In genomic region chrX:71629467-71629866, GRCh38 we compare ENCODE assay signal across 18 cellular contexts. TPM values are rescaled to one million over a fixed set of nuclear protein-coding genes. Genes with fewer than 3 reads are reported as not detected.
A peak's percentile ranks its signal among the peaks of the same experiment; 100 is the strongest.
DNase-seq lines count a peak whose midpoint lies in the region; ATAC-seq, FAIRE-seq and TF ChIP-seq lines count a peak whose summit lies in the region.
"Had no signal": no experiment of that assay in that cellular context is flagged by ENCODE, and none has a peak within 500 bp of the region (broad histone marks: within the 10 kb centered on the region; RNA-seq: fewer than 3 reads in every experiment).

No MANE protein-coding gene starts in this region.

- H3K4me3 ChIP-seq in brain microvascular endothelial cell (ENCODE audit: low read depth, low read length) (no peak overlapping the region), prostate gland (no peak overlapping the region)

- H3K4me1 Mint-ChIP-seq in activated B cell treated with CpG ODN at 0.5 μM for 24 hours: peaks cover 31% of the 10 kb centered on the region

- H3K4me1 ChIP-seq in prostate gland (replicated peaks): no peaks in the 10 kb centered on the region
- H3K4me1 ChIP-seq: BE2C had no signal

- WGBS in prostate gland: 83% methylated on average over 2 of the region's 2 CpGs

- no peaks in the 10 kb centered on the region for H3K27me3 Mint-ChIP-seq in activated B cell treated with CpG ODN at 0.5 μM for 24 hours

- H3K27me3 ChIP-seq in brain microvascular endothelial cell (replicated peaks): no peaks in the 10 kb centered on the region
- H3K27me3 ChIP-seq in prostate gland (replicated peaks; ENCODE audit: insufficient read depth): no peaks in the 10 kb centered on the region
- H3K27me3 ChIP-seq: BE2C had no signal

- POLR2A ChIA-PET in activated B cell treated with CpG ODN at 0.5 μM for 24 hours (lab: Charles Lee): interaction anchor here (1.3 to 1.8 kb wide), 2 partner anchors 10 to 12 kb away, joined by 3 to 14 read pairs; partner anchors contain the start of gene CXCR3

- H3K4me3 Mint-ChIP-seq in activated B cell treated with CpG ODN at 0.5 μM for 24 hours: peak overlapping the region; percentile 52

- TF ChIP-seq CTCF in activated B cell treated with CpG ODN at 0.5 μM for 24 hours (IDR thresholded peaks at IDR 0.05) (no peak), brain microvascular endothelial cell (IDR thresholded peaks at IDR 0.05; ENCODE audit: low read depth, low read length, missing control alignments) (no peak), prostate gland (IDR thresholded peaks at IDR 0.05) (no peak)

- in situ Hi-C loops in brain microvascular endothelial cell (cut with HindIII; ENCODE audit: low pct_ligation_motif_present, low sequenced_read_pairs): no loop called here

- no peaks in the 10 kb centered on the region for H3K9me3 ChIP-seq in prostate gland
- H3K9me3 ChIP-seq: BE2C had no signal

- DNase-seq in GM18507 (ENCODE audit: extremely low spot score, insufficient read length, low read depth) (no peak), activated B cell treated with CpG ODN at 0.5 μM for 24 hours (no peak), NCI-H1436 (lab: John Stamatoyannopoulos, UW) (no peak), SW480 (ENCODE audit: low spot score) (no peak), brain microvascular endothelial cell (no peak), prostate gland (ENCODE audit: low spot score) (no peak)
- DNase-seq: amygdala, BE2C had no signal

- peak; percentile 72 for ATAC-seq in GM21423 (IDR thresholded peaks at IDR 0.05; ENCODE audit: unreplicated experiment)
- peak; percentile 64 for ATAC-seq in HG03064 (IDR thresholded peaks at IDR 0.05; ENCODE audit: low read depth, unreplicated experiment)
- ATAC-seq in activated B cell treated with CpG ODN at 0.5 μM for 24 hours (ENCODE audit: low read depth): peak; percentile 90

- TF ChIP-seq POLR2A in prostate gland (IDR thresholded peaks at IDR 0.05): no peak

- intact Hi-C loops in activated B cell treated with CpG ODN at 0.5 μM for 24 hours (cut with micrococcal nuclease) (loop anchor here (1.0 kb wide), 1 partner anchor 10 kb away; no protein-coding TSS in a partner anchor), prostate gland (cut with DNase I) (no loop called here)

- H3K9me3 Mint-ChIP-seq in activated B cell treated with CpG ODN at 0.5 μM for 24 hours: no peaks in the 10 kb centered on the region

- CTCF ChIA-PET in activated B cell treated with CpG ODN at 0.5 μM for 24 hours (lab: Charles Lee): no interaction called here

- peak; percentile 92 for FAIRE-seq in GM18507 (lab: Jason Lieb, UNC)
- FAIRE-seq: G401.6, islet of Langerhans had no signal

- H3K27ac Mint-ChIP-seq in activated B cell treated with CpG ODN at 0.5 μM for 24 hours: peak overlapping the region; percentile 72

- no peak overlapping the region for H3K27ac ChIP-seq in brain microvascular endothelial cell
- H3K27ac ChIP-seq in prostate gland: no peak overlapping the region

- no peaks in the 10 kb centered on the region for H3K36me3 Mint-ChIP-seq in activated B cell treated with CpG ODN at 0.5 μM for 24 hours (ENCODE audit: low read depth)

- H3K36me3 ChIP-seq in brain microvascular endothelial cell (replicated peaks) (no peaks in the 10 kb centered on the region), prostate gland (no peaks in the 10 kb centered on the region)
- H3K36me3 ChIP-seq: BE2C had no signal

RNA-seq across cellular contexts. Expression of gene CXCR3, which starts 11.2 kb away (rescaled TPM):
- total RNA-seq in activated B cell treated with CpG ODN at 0.5 μM for 24 hours (5.4 and 6.4 TPM in 2 replicates), prostate gland (1 to 10 TPM in 1 of 2 donors, not detected in 1; 1.1 TPM)
- total RNA-seq: dermis microvascular lymphatic vessel endothelial cell, fibroblast of villous mesenchyme, M059J, NCI-H460, skeletal muscle tissue, urinary bladder had no signal

RNA-seq across cellular contexts. Expression of gene GCNA, which starts 51.2 kb away (rescaled TPM):
- total RNA-seq in activated B cell treated with CpG ODN at 0.5 μM for 24 hours (4.1 and 4.5 TPM in 2 replicates), prostate gland (10 to 100 TPM in 1 of 2 donors, 1 to 10 TPM in 1; 1.4 to 18.0 TPM)
